ENCODE assay signal across 9 cellular contexts in the genomic region with DNA sequence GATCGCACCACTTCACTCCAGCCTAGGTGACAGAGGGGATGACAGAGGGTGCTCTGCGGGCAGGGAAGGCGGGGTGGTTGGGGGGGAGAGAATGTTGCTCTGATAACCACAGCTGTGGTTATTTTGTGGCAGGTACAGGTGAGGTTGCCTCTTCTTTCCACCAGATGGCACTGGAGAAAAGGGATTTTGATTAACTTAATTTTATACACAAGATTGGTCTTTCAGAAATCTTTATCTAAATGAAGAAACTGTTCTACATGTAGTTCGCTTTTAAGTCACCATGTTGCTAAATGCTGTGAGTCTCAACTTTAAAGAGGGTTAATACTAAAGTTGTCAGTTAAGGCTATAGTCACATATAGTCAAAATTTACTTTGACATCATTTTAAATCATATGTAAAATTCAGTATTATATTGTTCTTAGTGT. TPM values are rescaled to one million over a fixed set of nuclear protein-coding genes. Genes with fewer than 3 reads are reported as not detected.
DNase-seq lines count a peak whose midpoint lies in the region; ATAC-seq and TF ChIP-seq lines count a peak whose summit lies in the region.
"Had no signal": no experiment of that assay in that cellular context is flagged by ENCODE, and none has a peak within 500 bp of the region (broad histone marks: within the 10 kb centered on the region; RNA-seq: fewer than 3 reads in every experiment).

No MANE protein-coding gene starts in this region.

- no peaks in the 10 kb centered on the region for H3K9me2 ChIP-seq in Loucy (replicated peaks; ENCODE audit: low read depth, low read length)

- DNase-seq in Daoy (ENCODE audit: low read depth) (peak; percentile 10), foreskin fibroblast (peak in 1 of 2 donors; percentile 38), medulla oblongata (ENCODE audit: extremely low spot score) (no peak)
- peak; percentile 50 for DNase-seq in activated CD8-positive, alpha-beta memory T cell treated with anti-CD3 and anti-CD28 coated beads, Interleukin-2, amount 50 U/mL, for 4 hours
- peak in 2 of 3 donors; percentile 11 to 12 for DNase-seq in stimulated activated CD4-positive, alpha-beta T cell treated with anti-CD3 and anti-CD28 coated beads, TNF-alpha, amount 100 ng/mL, for 48 hours (ENCODE audit: low read depth in 3 of 3)

- H3K4me3 ChIP-seq in Loucy (ENCODE audit: low read length, poor library complexity, severe bottlenecking): no peak overlapping the region
- H3K4me3 ChIP-seq in foreskin fibroblast (ENCODE audit: low read depth in 1 of 2, low read length in 2 of 2): no peak overlapping the region
- H3K4me3 ChIP-seq: SJSA1 had no signal

- no peaks in the 10 kb centered on the region for H3F3A ChIP-seq in Loucy (ENCODE audit: low read depth)

- H2AFZ ChIP-seq in Loucy (ENCODE audit: low read length): no peak overlapping the region

- H3K9ac ChIP-seq in Loucy (ENCODE audit: low read depth, low read length, poor library complexity, severe bottlenecking): no peak overlapping the region

- H4K20me1 ChIP-seq in Loucy (ENCODE audit: insufficient read depth, low read length, poor library complexity, severe bottlenecking): no peaks in the 10 kb centered on the region

- H3K4me2 ChIP-seq in Loucy (ENCODE audit: low read depth, low read length, poor library complexity, severe bottlenecking): no peak overlapping the region

- H3K9me3 ChIP-seq in Loucy (ENCODE audit: insufficient read depth, low read depth, low read length): no peaks in the 10 kb centered on the region
- H3K9me3 ChIP-seq: SJSA1 had no signal

- H3K36me3 ChIP-seq in Loucy (ENCODE audit: insufficient read depth, low read length): peaks cover 19% of the 10 kb centered on the region

- no peak for ATAC-seq in HG02763 (IDR thresholded peaks at IDR 0.05; ENCODE audit: unreplicated experiment)
- ATAC-seq in GM19463 (IDR thresholded peaks at IDR 0.05; ENCODE audit: unreplicated experiment): no peak

- TF ChIP-seq CTCF in Loucy (conservative IDR thresholded peaks at IDR 0.05; ENCODE audit: low read length): peak; percentile 56
- peak; percentile 26 for TF ChIP-seq CTCF in foreskin fibroblast (IDR thresholded peaks at IDR 0.05; ENCODE audit: low read depth, low read length)

- no peaks in the 10 kb centered on the region for H3K27me3 ChIP-seq in Loucy (ENCODE audit: insufficient read depth, low read length, poor library complexity, severe bottlenecking)
- H3K27me3 ChIP-seq: SJSA1 had no signal

- H3K79me2 ChIP-seq in Loucy (ENCODE audit: insufficient read depth, low read length): no peaks in the 10 kb centered on the region

- H3K4me1 ChIP-seq in Loucy (ENCODE audit: insufficient read depth, low read length, poor library complexity, severe bottlenecking): no peaks in the 10 kb centered on the region
- H3K4me1 ChIP-seq: SJSA1 had no signal

RNA-seq across cellular contexts. Expression of a gene that starts 25.7 kb away (rescaled TPM):
- total RNA-seq in Daoy (2014; rRNA removed; shearing (Covaris generic)): not detected in 2 replicates
- total RNA-seq: SJSA1 had no signal

RNA-seq across cellular contexts. Expression of a gene that starts 32.8 kb away (rescaled TPM):
- 9.7 and 15.8 TPM in 2 replicates for total RNA-seq in Daoy (2014; rRNA removed; shearing (Covaris generic))
